8 cellular contexts compared by ENCODE assay signal in the genomic region with DNA sequence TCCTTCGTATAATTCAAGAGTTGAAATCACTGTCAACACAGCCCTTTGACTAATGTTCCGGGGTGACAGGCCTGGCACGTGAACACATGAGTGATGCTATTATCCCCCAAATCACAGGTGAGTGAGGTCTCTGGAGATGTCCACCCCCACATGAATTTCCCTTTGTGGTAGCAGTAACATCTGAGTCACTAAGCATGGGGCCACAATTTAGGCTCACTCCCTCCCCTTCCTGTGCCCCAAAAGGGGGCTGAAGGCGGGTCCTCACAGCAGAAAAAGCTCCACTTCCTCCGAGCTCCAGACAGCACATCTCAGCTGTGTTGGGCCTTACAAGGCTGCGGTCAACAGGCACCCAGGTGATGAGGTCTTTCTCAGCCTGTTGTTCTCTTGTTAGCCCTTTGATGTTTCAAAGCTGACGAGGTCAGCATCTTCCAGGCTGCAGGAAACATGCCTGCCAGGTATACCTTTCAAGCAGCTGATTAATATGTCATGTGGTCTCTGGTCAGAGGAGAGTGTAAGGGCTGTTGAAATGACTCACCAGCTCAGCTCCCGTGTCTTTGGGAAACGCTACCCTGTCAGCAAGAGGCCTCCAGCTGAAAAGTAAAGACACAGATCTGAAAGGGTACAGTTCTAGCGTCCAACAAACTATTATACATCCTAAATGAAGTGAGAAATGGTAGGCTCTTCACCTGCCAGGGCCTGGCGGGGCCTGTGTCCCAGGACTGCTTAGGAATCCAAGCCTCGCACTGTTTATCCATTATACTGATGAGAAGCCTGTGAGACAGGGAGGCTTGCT.
A peak's percentile ranks its signal among the peaks of the same experiment; 100 is the strongest.
DNase-seq lines count a peak whose midpoint lies in the region; ATAC-seq and TF ChIP-seq lines count a peak whose summit lies in the region.

No MANE protein-coding gene starts in this region.

- H3K27ac ChIP-seq in esophagus squamous epithelium, result peak overlapping the region; percentile 59 to 93 (median 64)

- H3K36me3 Mint-ChIP-seq in activated CD4-positive, alpha-beta memory T cell treated with anti-CD3 and anti-CD28 coated beads, Interleukin-2, amount 10 ng/mL, durations not matched to agents 7 days and 5 days (ENCODE audit: low read depth), result no peaks in the 10 kb centered on the region

- peak overlapping the region; percentile 95 for H3K27ac Mint-ChIP-seq in activated CD4-positive, alpha-beta memory T cell treated with anti-CD3 and anti-CD28 coated beads, Interleukin-2, amount 10 ng/mL, durations not matched to agents 7 days and 5 days

- no peaks in the 10 kb centered on the region for H3K9me3 ChIP-seq in esophagus squamous epithelium

- no peaks in the 10 kb centered on the region for H3K9me3 Mint-ChIP-seq in activated CD4-positive, alpha-beta memory T cell treated with anti-CD3 and anti-CD28 coated beads, Interleukin-2, amount 10 ng/mL, durations not matched to agents 7 days and 5 days

- CTCF ChIA-PET in activated CD4-positive, alpha-beta memory T cell treated with anti-CD3 and anti-CD28 coated beads, Interleukin-2, amount 10 ng/mL, durations not matched to agents 7 days and 5 days (lab: Charles Lee), result interaction anchor here (0.9 to 2.5 kb wide), 6 partner anchors 10 to 103 kb away, joined by 3 to 19 read pairs (median 6); no protein-coding TSS in a partner anchor

- H3K4me3 Mint-ChIP-seq in activated CD4-positive, alpha-beta memory T cell treated with anti-CD3 and anti-CD28 coated beads, Interleukin-2, amount 10 ng/mL, durations not matched to agents 7 days and 5 days, result peak overlapping the region; percentile 27

- H3K27me3 ChIP-seq in esophagus squamous epithelium, result no peaks in the 10 kb centered on the region

- H3K4me3 ChIP-seq in esophagus squamous epithelium, result no peak overlapping the region

- H3K36me3 ChIP-seq in esophagus squamous epithelium, result no peaks in the 10 kb centered on the region

- intact Hi-C loops in esophagus squamous epithelium (cut with DNase I), result no loop called here

- ATAC-seq in GM21737 (IDR thresholded peaks at IDR 0.05; ENCODE audit: unreplicated experiment), result peak; percentile 74

- H3K4me1 Mint-ChIP-seq in activated CD4-positive, alpha-beta memory T cell treated with anti-CD3 and anti-CD28 coated beads, Interleukin-2, amount 10 ng/mL, durations not matched to agents 7 days and 5 days, result peaks cover 56% of the 10 kb centered on the region

- H3K4me1 ChIP-seq in esophagus squamous epithelium, result peaks cover 43 to 89% (median 68%) of the 10 kb centered on the region in 3 donors

- POLR2A ChIA-PET in activated CD4-positive, alpha-beta memory T cell treated with anti-CD3 and anti-CD28 coated beads, Interleukin-2, amount 10 ng/mL, durations not matched to agents 7 days and 5 days (lab: Charles Lee), result interaction anchor here (0.7 to 7.6 kb wide), 17 partner anchors 9 to 426 kb away, joined by 3 to 153 read pairs (median 7); a partner anchor contains a TSS

- TF ChIP-seq CTCF in esophagus squamous epithelium (IDR thresholded peaks at IDR 0.05), result no peak

- no peak for TF ChIP-seq POLR2A in esophagus squamous epithelium (IDR thresholded peaks at IDR 0.05)

- no peaks in the 10 kb centered on the region for H3K27me3 Mint-ChIP-seq in activated CD4-positive, alpha-beta memory T cell treated with anti-CD3 and anti-CD28 coated beads, Interleukin-2, amount 10 ng/mL, durations not matched to agents 7 days and 5 days

- DNase-seq in Daoy (ENCODE audit: low read depth) (peak; percentile 87), Kasumi-1 (lab: John Stamatoyannopoulos, UW) (peak; percentile 71 to 80), esophagus squamous epithelium (lab: John Stamatoyannopoulos, UW) (peak; percentile 17), globus pallidus (ENCODE audit: low spot score) (no peak), NCI-H526 treated with DMSO at 0.1 percent for 48 hours (lab: John Stamatoyannopoulos, UW) (no peak)
- DNase-seq in activated CD4-positive, alpha-beta memory T cell treated with anti-CD3 and anti-CD28 coated beads, Interleukin-2, amount 10 ng/mL, durations not matched to agents 7 days and 5 days, result peak; percentile 87
- DNase-seq in stimulated activated CD4-positive, alpha-beta T cell treated with anti-CD3 and anti-CD28 coated beads, Interleukin-12 subunit alpha, Interleukin-12 subunit beta, amount 100 ng/mL, for 48 hours (ENCODE audit: low read depth in 2 of 3, low spot score in 1 of 3), result peak; percentile 45 to 73 (median 62)

- 26 to 32% methylated on average over 9 to 12 of the region's 12 CpGs for WGBS in esophagus squamous epithelium, 2 donors

Comparison
In these comparisons a context has a peak if more than half of its experiments do, and no peak if none do; other contexts are left out.
1. DNase-seq: peak in Daoy (single experiment), Kasumi-1 (2 of 2), activated CD4-positive, alpha-beta memory T cell treated with anti-CD3 and anti-CD28 coated beads, Interleukin-2, amount 10 ng/mL, durations not matched to agents 7 days and 5 days (single experiment), esophagus squamous epithelium (single experiment) and stimulated activated CD4-positive, alpha-beta T cell treated with anti-CD3 and anti-CD28 coated beads, Interleukin-12 subunit alpha, Interleukin-12 subunit beta, amount 100 ng/mL, for 48 hours (3 of 3); none in globus pallidus (single experiment) and NCI-H526 treated with DMSO at 0.1 percent for 48 hours (single experiment).